ENCODE assay signal across 22 cellular contexts in genomic region chr14:34364201-34364600, GRCh38.
A peak's percentile ranks its signal among the peaks of the same experiment; 100 is the strongest.
DNase-seq lines count a peak whose midpoint lies in the region; ATAC-seq, FAIRE-seq and TF ChIP-seq lines count a peak whose summit lies in the region.
"Had no signal": no experiment of that assay in that cellular context is flagged by ENCODE, and none has a peak within 500 bp of the region (broad histone marks: within the 10 kb centered on the region; RNA-seq: fewer than 3 reads in every experiment).

No MANE protein-coding gene starts in this region.

- H3K27me3 Mint-ChIP-seq in MCF 10A (ENCODE audit: insufficient read depth, unreplicated experiment), result no peaks in the 10 kb centered on the region
- H3K27me3 Mint-ChIP-seq in T-helper 2 cell treated with Interferon-gamma antibody and Interleukin-4, amounts not matched to agents 5 μg/mL and 100 μg/mL, for 36 hours (ENCODE audit: low read depth), result peaks cover 11% of the 10 kb centered on the region

- peaks cover 5% of the 10 kb centered on the region for H3K36me3 Mint-ChIP-seq in MCF 10A (ENCODE audit: insufficient read depth, unreplicated experiment)
- no peaks in the 10 kb centered on the region for H3K36me3 Mint-ChIP-seq in T-helper 2 cell treated with Interferon-gamma antibody and Interleukin-4, amounts not matched to agents 5 μg/mL and 100 μg/mL, for 36 hours (ENCODE audit: low read depth)

- H3K36me3 ChIP-seq in breast epithelium (no peaks in the 10 kb centered on the region), RWPE2 (ENCODE audit: low read depth) (no peaks in the 10 kb centered on the region), upper lobe of right lung (no peaks in the 10 kb centered on the region), small intestine (ENCODE audit: control insufficient read depth in 2 of 2, insufficient read depth in 2 of 2, low read length in 2 of 2) (no peaks in the 10 kb centered on the region)
- H3K36me3 ChIP-seq: BLaER1 had no signal

- intact Hi-C loops in MCF 10A (cut with micrococcal nuclease), result loop anchor here (10.0 kb wide), 1 partner anchor 131 kb away; no protein-coding TSS in a partner anchor
- intact Hi-C loops in breast epithelium (cut with DNase I; ENCODE audit: low total_unique reads), result no loop called here
- intact Hi-C loops in upper lobe of right lung (cut with DNase I), result no loop called here

- ATAC-seq in RWPE2 (ENCODE audit: low read depth) (peak; percentile 68), esophagus mucosa (peak; percentile 71), upper lobe of right lung (no peak)

- H3K27me3 ChIP-seq in breast epithelium (no peaks in the 10 kb centered on the region), RWPE2 (ENCODE audit: insufficient read depth, poor library complexity, severe bottlenecking) (no peaks in the 10 kb centered on the region), upper lobe of right lung (no peaks in the 10 kb centered on the region), small intestine (ENCODE audit: control insufficient read depth in 2 of 2, insufficient read depth in 2 of 2, low read length in 2 of 2) (no peaks in the 10 kb centered on the region)
- H3K27me3 ChIP-seq: BLaER1 had no signal

- peak overlapping the region; percentile 82 for H3K27ac Mint-ChIP-seq in MCF 10A (ENCODE audit: low read depth, unreplicated experiment)
- no peak overlapping the region for H3K27ac Mint-ChIP-seq in T-helper 2 cell treated with Interferon-gamma antibody and Interleukin-4, amounts not matched to agents 5 μg/mL and 100 μg/mL, for 36 hours
- H3K27ac Mint-ChIP-seq: HFFc6 had no signal

- POLR2A ChIA-PET in MCF 10A (lab: Yijun Ruan, JAX), result interaction anchor here (0.9 to 2.3 kb wide), 6 partner anchors 9 to 134 kb away, joined by 3 to 8 read pairs (median 4); no protein-coding TSS in a partner anchor

- no peaks in the 10 kb centered on the region for H3K9me3 Mint-ChIP-seq in MCF 10A (ENCODE audit: unreplicated experiment)
- no peaks in the 10 kb centered on the region for H3K9me3 Mint-ChIP-seq in T-helper 2 cell treated with Interferon-gamma antibody and Interleukin-4, amounts not matched to agents 5 μg/mL and 100 μg/mL, for 36 hours
- H3K9me3 Mint-ChIP-seq: HFFc6 had no signal

- CTCF ChIA-PET in MCF 10A (lab: Yijun Ruan, JAX), result interaction anchor here (0.6 to 5.6 kb wide), 8 partner anchors 10 to 151 kb away, joined by 3 to 41 read pairs (median 4); no protein-coding TSS in a partner anchor

- H3K4me3 Mint-ChIP-seq in MCF 10A (ENCODE audit: unreplicated experiment), result no peak overlapping the region
- H3K4me3 Mint-ChIP-seq in T-helper 2 cell treated with Interferon-gamma antibody and Interleukin-4, amounts not matched to agents 5 μg/mL and 100 μg/mL, for 36 hours, result no peak overlapping the region
- H3K4me3 Mint-ChIP-seq: HFFc6 had no signal

- peak overlapping the region in 1 of 2 donors; percentile 77 for H3K27ac ChIP-seq in breast epithelium
- H3K27ac ChIP-seq in RWPE2 (ENCODE audit: poor library complexity, severe bottlenecking), result peak overlapping the region; percentile 82
- H3K27ac ChIP-seq in upper lobe of right lung, result peak overlapping the region; percentile 27
- no peak overlapping the region for H3K27ac ChIP-seq in small intestine (ENCODE audit: low read depth in 1 of 2, low read length in 1 of 2)
- H3K27ac ChIP-seq: BLaER1 had no signal

- DNase-seq in MCF 10A (ENCODE audit: unreplicated experiment), result peak; percentile 58
- no peak for DNase-seq in breast epithelium (ENCODE audit: low spot score in 2 of 2)
- no peak for DNase-seq in RWPE2 (ENCODE audit: low spot score)
- DNase-seq in upper lobe of right lung, result no peak
- DNase-seq in COLO829 (ENCODE audit: low spot score), result no peak
- no peak for DNase-seq in small intestine
- no peak for DNase-seq in T-helper 2 cell treated with Interferon-gamma antibody and Interleukin-4, amounts not matched to agents 5 μg/mL and 100 μg/mL, for 36 hours (ENCODE audit: low spot score)
- DNase-seq: 8988T, DMS 273 treated with DMSO at 0.1 percent for 48 hours, GF-D8, HFFc6, IMR-90, Kasumi-1, NCI-H1436, NCI-H2029, NCI-H510A, NCI-H774, SHP77 treated with DMSO at 0.1 percent for 48 hours had no signal

- H3K9me3 ChIP-seq in breast epithelium, result no peaks in the 10 kb centered on the region
- no peaks in the 10 kb centered on the region for H3K9me3 ChIP-seq in RWPE2 (ENCODE audit: severe bottlenecking)
- no peaks in the 10 kb centered on the region for H3K9me3 ChIP-seq in upper lobe of right lung
- no peaks in the 10 kb centered on the region for H3K9me3 ChIP-seq in small intestine (ENCODE audit: control insufficient read depth, low read depth)
- H3K9me3 ChIP-seq: BLaER1 had no signal

- no peak for FAIRE-seq in small intestine (lab: Jason Lieb, UNC)
- FAIRE-seq: GM12891, RCC 7860 had no signal

- H3K4me3 ChIP-seq in breast epithelium, result no peak overlapping the region
- H3K4me3 ChIP-seq in RWPE2 (ENCODE audit: severe bottlenecking), result no peak overlapping the region
- no peak overlapping the region for H3K4me3 ChIP-seq in upper lobe of right lung
- no peak overlapping the region for H3K4me3 ChIP-seq in small intestine (ENCODE audit: low read depth in 1 of 2, low read length in 2 of 2)
- H3K4me3 ChIP-seq: BLaER1 had no signal

- TF ChIP-seq POLR2A in breast epithelium (IDR thresholded peaks at IDR 0.05), result no peak

- BruUV-seq in MCF 10A (replicated peaks; lab: Mats Ljungman, UMichigan), result no TSS peak

- 74 to 80% (median 74%) methylated on average over 6 of the region's 6 CpGs for WGBS in small intestine, 3 donors

- TF ChIP-seq CTCF in MCF 10A (IDR thresholded peaks at IDR 0.05; ENCODE audit: unreplicated experiment), result no peak
- no peak for TF ChIP-seq CTCF in breast epithelium (IDR thresholded peaks at IDR 0.05)
- no peak for TF ChIP-seq CTCF in RWPE2 (IDR thresholded peaks at IDR 0.05; ENCODE audit: poor library complexity, severe bottlenecking)
- TF ChIP-seq CTCF in upper lobe of right lung (IDR thresholded peaks at IDR 0.05), result no peak

- peaks cover 63% of the 10 kb centered on the region for H3K4me1 Mint-ChIP-seq in MCF 10A (ENCODE audit: insufficient read depth, unreplicated experiment)
- H3K4me1 Mint-ChIP-seq in T-helper 2 cell treated with Interferon-gamma antibody and Interleukin-4, amounts not matched to agents 5 μg/mL and 100 μg/mL, for 36 hours (ENCODE audit: low read depth), result peaks cover 2% of the 10 kb centered on the region

- H3K4me1 ChIP-seq in breast epithelium (peaks cover 0 to 12% of the 10 kb centered on the region in 2 donors), RWPE2 (ENCODE audit: insufficient read depth, poor library complexity, severe bottlenecking) (peaks cover 39% of the 10 kb centered on the region), upper lobe of right lung (peaks cover 38% of the 10 kb centered on the region), small intestine (ENCODE audit: control insufficient read depth in 2 of 2, insufficient read depth in 1 of 2, low read depth in 1 of 2, low read length in 1 of 2) (no peaks in the 10 kb centered on the region)
- H3K4me1 ChIP-seq: BLaER1 had no signal

Comparison
In these comparisons a context has a peak if more than half of its experiments do, and no peak if none do; other contexts are left out.
1. H3K27ac ChIP-seq: peak in RWPE2 (single experiment) and upper lobe of right lung (single experiment); none in small intestine (0 of 2).